Comparison of ENCODE assay signal across 9 cellular contexts in the genomic region with DNA sequence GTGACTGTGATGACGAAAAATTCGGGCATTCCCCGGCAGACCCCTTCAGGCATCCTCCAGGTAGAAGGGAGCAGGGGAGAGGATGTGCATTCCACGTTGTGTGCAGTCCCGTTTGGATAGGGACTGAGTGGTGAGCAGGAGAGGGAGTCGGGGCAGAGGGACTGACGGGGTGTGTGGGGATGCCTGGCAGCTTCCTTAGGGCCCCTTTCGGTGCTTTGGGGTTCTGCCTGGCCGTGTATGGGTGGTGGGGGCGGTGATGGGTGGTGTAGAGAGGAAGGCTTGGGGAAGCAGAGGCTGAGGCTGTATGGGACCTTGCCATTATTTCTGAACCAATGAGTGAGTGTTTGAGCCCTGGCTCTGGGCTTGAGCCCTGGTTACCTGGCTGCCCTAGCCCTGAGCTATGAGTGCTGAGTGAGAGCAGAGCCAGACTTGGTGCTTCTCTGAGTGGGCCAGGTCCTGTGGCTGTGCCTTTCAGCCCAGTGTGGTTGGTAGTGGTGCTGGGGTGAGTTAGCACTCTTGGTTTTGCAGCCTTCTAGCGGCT. TPM values are rescaled to one million over a fixed set of nuclear protein-coding genes. Genes with fewer than 3 reads are reported as not detected.
DNase-seq lines count a peak whose midpoint lies in the region; ATAC-seq and TF ChIP-seq lines count a peak whose summit lies in the region.
"Had no signal": no experiment of that assay in that cellular context is flagged by ENCODE, and none has a peak within 500 bp of the region (broad histone marks: within the 10 kb centered on the region; RNA-seq: fewer than 3 reads in every experiment).

No MANE protein-coding gene starts in this region.

- ATAC-seq in HG02623 (IDR thresholded peaks at IDR 0.05; ENCODE audit: unreplicated experiment): no peak
- ATAC-seq in GM21515 (IDR thresholded peaks at IDR 0.05; ENCODE audit: unreplicated experiment): no peak

- DNase-seq in EH (ENCODE audit: low read depth) (peak; percentile 25), NB4 (ENCODE audit: low read depth) (peak; percentile 54), breast epithelium (ENCODE audit: low spot score in 2 of 2) (peak in 1 of 2 donors; percentile 18), MV-4-11 (lab: John Stamatoyannopoulos, UW) (no peak), hypothalamus (lab: John Stamatoyannopoulos, UW) (no peak)

- no peaks in the 10 kb centered on the region for H3K27me3 ChIP-seq in breast epithelium
- H3K27me3 ChIP-seq in mucosa of stomach (ENCODE audit: control insufficient read depth, insufficient read depth, low read length): no peaks in the 10 kb centered on the region

- TF ChIP-seq CTCF in NB4 (IDR thresholded peaks at IDR 0.05; ENCODE audit: low read depth, low read length): no peak
- TF ChIP-seq CTCF in breast epithelium (IDR thresholded peaks at IDR 0.05): no peak

- H3K36me3 ChIP-seq in breast epithelium (peaks cover 3% of the 10 kb centered on the region), mucosa of stomach (ENCODE audit: control insufficient read depth, insufficient read depth, low read length) (peaks cover 10% of the 10 kb centered on the region)

- H3K4me1 ChIP-seq in breast epithelium: peaks cover 7 to 17% of the 10 kb centered on the region in 2 donors
- peaks cover 19% of the 10 kb centered on the region for H3K4me1 ChIP-seq in mucosa of stomach (ENCODE audit: control insufficient read depth, insufficient read depth, low read length)

- H3K27ac ChIP-seq in breast epithelium: peak overlapping the region; percentile 95 to 98

- H3K4me3 ChIP-seq in NB4 (ENCODE audit: low read depth, low read length) (peak overlapping the region; percentile 89), breast epithelium (peak overlapping the region; percentile 81 to 88 (median 84)), mucosa of stomach (ENCODE audit: low read length) (peak overlapping the region; percentile 37)

- H3K9me3 ChIP-seq in breast epithelium: no peaks in the 10 kb centered on the region
- H3K9me3 ChIP-seq in mucosa of stomach (ENCODE audit: control insufficient read depth, low read length): no peaks in the 10 kb centered on the region

- TF ChIP-seq POLR2A in NB4 (IDR thresholded peaks at IDR 0.05; ENCODE audit: extremely low read depth, insufficient read length): no peak
- TF ChIP-seq POLR2A in breast epithelium (IDR thresholded peaks at IDR 0.05): no peak

- intact Hi-C loops in breast epithelium (cut with DNase I; ENCODE audit: low total_unique reads): no loop called here

- peak overlapping the region; percentile 70 for H3K9ac ChIP-seq in mucosa of stomach (ENCODE audit: low read length)

RNA-seq across cellular contexts. Expression of a gene that starts 0.9 kb away (rescaled TPM):
- 10 to 100 TPM; 47.2 to 91.8 (median 73.1) TPM for total RNA-seq in breast epithelium

RNA-seq across cellular contexts. Expression of a gene that starts 8.9 kb away (rescaled TPM):
- 100 to 1,000 TPM in 1 of 3 donors, 10 to 100 TPM in 1, 1 to 10 TPM in 1; 5.2 to 143 (median 16.7) TPM for total RNA-seq in breast epithelium
- total RNA-seq: SK-MEL-5 had no signal

RNA-seq across cellular contexts. Expression of a gene that starts 18.5 kb away (rescaled TPM):
- total RNA-seq in breast epithelium: not detected
- total RNA-seq: SK-MEL-5 had no signal

RNA-seq across cellular contexts. Expression of a gene that starts 33.5 kb away (rescaled TPM):
- 10 to 100 TPM in 2 of 3 donors, not detected in 1; 11.8 to 45.2 TPM for total RNA-seq in breast epithelium
- total RNA-seq: SK-MEL-5 had no signal

Comparison
In these comparisons a context has a peak if more than half of its experiments do, and no peak if none do; other contexts are left out.
1. DNase-seq: peak in EH (single experiment) and NB4 (single experiment); none in MV-4-11 (single experiment) and hypothalamus (0 of 51).
2. H3K4me3 ChIP-seq: peak in every context shown above with its lines; median percentile 89 in NB4; 84 in breast epithelium; 37 in mucosa of stomach.